ENCODE assay signal across 30 cellular contexts in the genomic region with DNA sequence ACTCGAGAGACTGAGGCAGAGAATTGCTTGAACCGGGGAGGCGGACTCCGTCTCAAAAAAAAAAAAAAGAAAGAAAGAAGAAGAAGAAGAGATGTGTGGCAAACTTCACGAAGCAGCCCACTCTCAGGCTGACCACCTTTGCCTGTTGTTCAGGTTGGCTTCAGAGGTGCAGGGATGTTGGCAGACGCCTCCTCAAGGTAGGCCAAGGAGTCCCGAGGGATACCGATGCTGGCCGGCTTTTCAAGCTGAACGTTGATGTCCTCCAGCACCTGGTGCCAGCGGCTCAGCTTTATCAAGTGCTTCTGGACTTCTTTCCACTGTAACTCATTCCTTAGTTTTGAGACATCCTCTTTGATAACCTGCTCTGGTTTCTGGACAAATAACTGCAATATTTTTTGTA.
"Had no signal": no experiment of that assay in that cellular context is flagged by ENCODE, and none has a peak within 500 bp of the region (broad histone marks: within the 10 kb centered on the region; RNA-seq: fewer than 3 reads in every experiment).

No MANE protein-coding gene starts in this region.

- ATAC-seq: left colon; left lung; lower lobe of right lung; natural killer cell; pancreas; right cardiac atrium; sciatic nerve; stimulated activated naive CD8-positive, alpha-beta T cell treated with anti-CD3 and anti-CD28 coated beads, Interleukin-15, amount 100 ng/mL, for 72 hours had no signal

- H3K27ac ChIP-seq: heart left ventricle, left lung, lower lobe of right lung, pancreas, prostate gland, skin epidermis, tibial nerve, upper lobe of left lung had no signal

- FAIRE-seq: islet of Langerhans, kidney, pancreas had no signal

- DNase-seq: heart left ventricle; hypothalamus; immature natural killer cell; kidney; left colon; left lung; lower lobe of right lung; mammary epithelial cell; naive B cell; natural killer cell; nucleus accumbens; posterior cingulate gyrus; retina; stimulated activated CD4-positive, alpha-beta T cell treated with anti-CD3 and anti-CD28 coated beads, Interleukin-1b, Interleukin-23, amount 100 ng/mL, for 48 hours; stimulated activated CD4-positive, alpha-beta T cell treated with anti-CD3 and anti-CD28 coated beads, Interleukin-2, amount 100 ng/mL, for 48 hours; stimulated activated CD4-positive, alpha-beta T cell treated with anti-CD3 and anti-CD28 coated beads, Interleukin-4, amount 100 ng/mL, for 4 hours; stimulated activated CD8-positive, alpha-beta memory T cell treated with anti-CD3 and anti-CD28 coated beads, Interleukin-4, amount 100 ng/mL, for 48 hours; stimulated activated naive CD4-positive, alpha-beta T cell treated with Interleukin-2 at 50 U/mL for 16 hours; stimulated activated naive CD8-positive, alpha-beta T cell treated with anti-CD3 and anti-CD28 coated beads, Interleukin-15, amount 100 ng/mL, for 72 hours; substantia nigra; upper lobe of left lung had no signal

- H3K36me3 ChIP-seq: heart left ventricle, left lung, lower lobe of right lung, pancreas, prostate gland, tibial nerve, upper lobe of left lung had no signal

- H3K4me3 ChIP-seq: heart left ventricle, left lung, lower lobe of right lung, pancreas, prostate gland, skin epidermis, tibial nerve, upper lobe of left lung had no signal

- H3K36me3 Mint-ChIP-seq: immature natural killer cell; mesothelial cell of epicardium; naive B cell; natural killer cell; stimulated activated memory B cell treated with anti-CD40 and anti-IgM and Interleukin-4, amounts not matched to agents 10 μg/mL and 1 μg/mL and 100 μg/mL, for 72 hours had no signal

- H3K4me1 Mint-ChIP-seq: immature natural killer cell; naive B cell; natural killer cell; stimulated activated memory B cell treated with anti-CD40 and anti-IgM and Interleukin-4, amounts not matched to agents 10 μg/mL and 1 μg/mL and 100 μg/mL, for 72 hours; stimulated activated naive CD8-positive, alpha-beta T cell treated with anti-CD3 and anti-CD28 coated beads, Interleukin-15, amount 100 ng/mL, for 72 hours had no signal

- H3K9me3 ChIP-seq: heart left ventricle, left lung, lower lobe of right lung, pancreas, prostate gland, tibial nerve, upper lobe of left lung had no signal

- H3K9me3 Mint-ChIP-seq: mesothelial cell of epicardium; naive B cell; stimulated activated memory B cell treated with anti-CD40 and anti-IgM and Interleukin-4, amounts not matched to agents 10 μg/mL and 1 μg/mL and 100 μg/mL, for 72 hours; stimulated activated naive CD8-positive, alpha-beta T cell treated with anti-CD3 and anti-CD28 coated beads, Interleukin-15, amount 100 ng/mL, for 72 hours had no signal

- H3K4me1 ChIP-seq: heart left ventricle, left lung, lower lobe of right lung, pancreas, prostate gland, tibial nerve, upper lobe of left lung had no signal

- H3K27me3 ChIP-seq: heart left ventricle, left lung, pancreas, tibial nerve, upper lobe of left lung had no signal

- H3K27ac Mint-ChIP-seq: immature natural killer cell; mesothelial cell of epicardium; natural killer cell; stimulated activated memory B cell treated with anti-CD40 and anti-IgM and Interleukin-4, amounts not matched to agents 10 μg/mL and 1 μg/mL and 100 μg/mL, for 72 hours; stimulated activated naive CD8-positive, alpha-beta T cell treated with anti-CD3 and anti-CD28 coated beads, Interleukin-15, amount 100 ng/mL, for 72 hours had no signal

- H3K27me3 Mint-ChIP-seq: naive B cell; stimulated activated memory B cell treated with anti-CD40 and anti-IgM and Interleukin-4, amounts not matched to agents 10 μg/mL and 1 μg/mL and 100 μg/mL, for 72 hours; stimulated activated naive CD8-positive, alpha-beta T cell treated with anti-CD3 and anti-CD28 coated beads, Interleukin-15, amount 100 ng/mL, for 72 hours had no signal

- H3K4me3 Mint-ChIP-seq: immature natural killer cell; mesothelial cell of epicardium; naive B cell; natural killer cell; stimulated activated memory B cell treated with anti-CD40 and anti-IgM and Interleukin-4, amounts not matched to agents 10 μg/mL and 1 μg/mL and 100 μg/mL, for 72 hours; stimulated activated naive CD8-positive, alpha-beta T cell treated with anti-CD3 and anti-CD28 coated beads, Interleukin-15, amount 100 ng/mL, for 72 hours had no signal
